ENCODE assay signal across 13 cellular contexts in the genomic region with DNA sequence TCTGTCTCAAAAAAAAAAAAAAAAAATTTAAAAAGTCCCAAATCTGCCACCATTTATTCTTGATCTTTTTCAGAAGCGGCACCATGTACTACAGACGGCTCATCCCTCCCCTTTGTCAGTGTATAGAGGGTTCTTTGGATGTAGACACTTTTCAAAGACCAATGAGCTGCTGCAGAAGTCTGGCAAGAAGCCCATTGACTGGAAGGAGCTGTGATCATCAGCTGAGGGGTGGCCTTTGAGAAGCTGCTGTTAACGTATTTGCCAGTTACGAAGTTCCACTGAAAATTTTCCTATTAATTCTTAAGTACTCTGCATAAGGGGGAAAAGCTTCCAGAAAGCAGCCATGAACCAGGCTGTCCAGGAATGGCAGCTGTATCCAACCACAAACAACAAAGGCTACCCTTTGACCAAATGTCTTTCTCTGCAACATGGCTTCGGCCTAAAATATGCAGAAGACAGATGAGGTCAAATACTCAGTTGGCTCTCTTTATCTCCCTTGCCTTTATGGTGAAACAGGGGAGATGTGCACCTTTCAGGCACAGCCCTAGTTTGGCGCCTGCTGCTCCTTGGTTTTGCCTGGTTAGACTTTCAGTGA. TPM values are rescaled to one million over a fixed set of nuclear protein-coding genes. Genes with fewer than 3 reads are reported as not detected.
DNase-seq lines count a peak whose midpoint lies in the region; FAIRE-seq and TF ChIP-seq lines count a peak whose summit lies in the region.
"Had no signal": no experiment of that assay in that cellular context is flagged by ENCODE, and none has a peak within 500 bp of the region (broad histone marks: within the 10 kb centered on the region; RNA-seq: fewer than 3 reads in every experiment).

No MANE protein-coding gene starts in this region.

- no peaks in the 10 kb centered on the region for H3K27me3 Mint-ChIP-seq in CD4-positive, alpha-beta memory T cell
- H3K27me3 Mint-ChIP-seq: activated CD4-positive, alpha-beta T cell treated with anti-CD3 and anti-CD28 coated beads, Interleukin-2, amount 10 ng/mL, durations not matched to agents 24 days and 14 days had no signal

- H3K27me3 ChIP-seq in CD4-positive, alpha-beta memory T cell (ENCODE audit: insufficient read depth, low read length) = no peaks in the 10 kb centered on the region
- H3K27me3 ChIP-seq: neutrophil had no signal

- intact Hi-C loops in CD4-positive, alpha-beta memory T cell (cut with micrococcal nuclease) = loop anchor here (2.0 kb wide), 1 partner anchor 45 kb away; no protein-coding TSS in a partner anchor

- TF ChIP-seq CTCF in RWPE1 (conservative IDR thresholded peaks at IDR 0.05; ENCODE audit: low read depth) = no peak

- peaks cover 7% of the 10 kb centered on the region for H3K4me1 ChIP-seq in CD4-positive, alpha-beta memory T cell (ENCODE audit: insufficient read depth, low read length)

- no peak for FAIRE-seq in HTR-8/SVneo (lab: Jason Lieb, UNC)

- peak overlapping the region in 6 of 8 donors; percentile 10 to 87 (median 70) for H3K4me3 Mint-ChIP-seq in CD4-positive, alpha-beta memory T cell

- no peaks in the 10 kb centered on the region for H3K9me3 Mint-ChIP-seq in CD4-positive, alpha-beta memory T cell
- H3K9me3 Mint-ChIP-seq: activated CD4-positive, alpha-beta T cell treated with anti-CD3 and anti-CD28 coated beads, Interleukin-2, amount 10 ng/mL, durations not matched to agents 24 days and 14 days had no signal

- POLR2A ChIA-PET in CD4-positive, alpha-beta memory T cell (lab: Charles Lee; ENCODE audit: partially characterized antibody) = interaction anchor here (1.5 kb wide), 1 partner anchor 56 kb away, joined by 3 read pairs; no protein-coding TSS in a partner anchor
- POLR2A ChIA-PET in RWPE1 (lab: Yijun Ruan, JAX; ENCODE audit: low non-redundant PET) = interaction anchor here (0.5 kb wide), 1 partner anchor 18 kb away, joined by 6 read pairs; no protein-coding TSS in a partner anchor

- peaks cover 23 to 44% of the 10 kb centered on the region in 2 donors for H3K36me3 Mint-ChIP-seq in CD4-positive, alpha-beta memory T cell

- peaks cover 10 to 25% (median 14%) of the 10 kb centered on the region in 4 donors for H3K4me1 Mint-ChIP-seq in CD4-positive, alpha-beta memory T cell

- peak overlapping the region; percentile 56 to 91 (median 85) for H3K27ac Mint-ChIP-seq in CD4-positive, alpha-beta memory T cell

- CTCF ChIA-PET in CD4-positive, alpha-beta memory T cell (lab: Charles Lee; ENCODE audit: partially characterized antibody) = interaction anchor here (1.2 kb wide), 1 partner anchor 55 kb away, joined by 3 read pairs; no protein-coding TSS in a partner anchor
- CTCF ChIA-PET in RWPE1 (lab: Yijun Ruan, JAX) = interaction anchor here (0.5 to 0.7 kb wide), 3 partner anchors 9 to 306 kb away, joined by 3 to 4 read pairs (median 4); no protein-coding TSS in a partner anchor

- no peaks in the 10 kb centered on the region for H3K9me3 ChIP-seq in CD4-positive, alpha-beta memory T cell (ENCODE audit: control insufficient read depth in 1 of 2, low read length in 2 of 2)
- H3K9me3 ChIP-seq: neutrophil had no signal

- no peak for DNase-seq in CD4-positive, alpha-beta memory T cell
- DNase-seq in RWPE1 (ENCODE audit: low spot score) (no peak), foreskin melanocyte (peak; percentile 79), putamen (ENCODE audit: low spot score) (peak; percentile 33), middle frontal gyrus (ENCODE audit: extremely low spot score, low spot score) (no peak), SKM-1 (lab: John Stamatoyannopoulos, UW; ENCODE audit: unreplicated experiment) (no peak), HTR-8/SVneo (ENCODE audit: insufficient read length, low spot score) (no peak), NOMO-1 (lab: John Stamatoyannopoulos, UW; ENCODE audit: unreplicated experiment in 2 of 2) (no peak)
- DNase-seq: activated CD4-positive, alpha-beta T cell treated with anti-CD3 and anti-CD28 coated beads, Interleukin-2, amount 10 ng/mL, durations not matched to agents 24 days and 14 days; DMS53; GOT3; NCI-H1092 had no signal

- peaks cover 17% of the 10 kb centered on the region for H3K36me3 ChIP-seq in CD4-positive, alpha-beta memory T cell (ENCODE audit: insufficient read depth, low read length)

- H3K27ac ChIP-seq in CD4-positive, alpha-beta memory T cell (ENCODE audit: low read depth, low read length) = no peak overlapping the region
- H3K27ac ChIP-seq in RWPE1 = peak overlapping the region; percentile 90
- H3K27ac ChIP-seq: neutrophil had no signal

- H3K4me3 ChIP-seq in CD4-positive, alpha-beta memory T cell (ENCODE audit: low read length in 2 of 2) = no peak overlapping the region

RNA-seq across cellular contexts. Expression of gene ACACB, which starts 6.5 kb away (rescaled TPM):
- 10 to 100 TPM; 46.7 to 47.1 TPM for total RNA-seq in CD4-positive, alpha-beta memory T cell
- polyA plus RNA-seq in CD4-positive, alpha-beta memory T cell = 1 to 10 TPM in 1 of 2 donors, under 1 TPM in 1; 0.83 to 2.0 TPM

RNA-seq across cellular contexts. Expression of gene UNG, which starts 12.5 kb away (rescaled TPM):
- 10 to 100 TPM; 18.5 to 19.5 TPM for total RNA-seq in CD4-positive, alpha-beta memory T cell
- polyA plus RNA-seq in CD4-positive, alpha-beta memory T cell = 10 to 100 TPM; 43.1 to 47.1 TPM

RNA-seq across cellular contexts. Expression of gene ALKBH2, which starts 16.6 kb away (rescaled TPM):
- 10 to 100 TPM; 12.9 to 14.4 TPM for total RNA-seq in CD4-positive, alpha-beta memory T cell
- 10 to 100 TPM; 15.0 to 16.4 TPM for polyA plus RNA-seq in CD4-positive, alpha-beta memory T cell

RNA-seq across cellular contexts. Expression of gene USP30, which starts 57.5 kb away (rescaled TPM):
- total RNA-seq in CD4-positive, alpha-beta memory T cell = 10 to 100 TPM in 1 of 2 experiments, 1 to 10 TPM in 1; 8.1 to 14.2 TPM
- 10 to 100 TPM in 1 of 2 donors, 1 to 10 TPM in 1; 6.8 to 13.9 TPM for polyA plus RNA-seq in CD4-positive, alpha-beta memory T cell

Comparison
In these comparisons a context has a peak if more than half of its experiments do, and no peak if none do; other contexts are left out.
1. DNase-seq: peak in foreskin melanocyte (single experiment) and putamen (single experiment); none in CD4-positive, alpha-beta memory T cell (0 of 5), RWPE1 (single experiment), middle frontal gyrus (single experiment), SKM-1 (single experiment), HTR-8/SVneo (single experiment) and NOMO-1 (0 of 2).